26 cellular contexts compared by ENCODE assay signal in the genomic region with DNA sequence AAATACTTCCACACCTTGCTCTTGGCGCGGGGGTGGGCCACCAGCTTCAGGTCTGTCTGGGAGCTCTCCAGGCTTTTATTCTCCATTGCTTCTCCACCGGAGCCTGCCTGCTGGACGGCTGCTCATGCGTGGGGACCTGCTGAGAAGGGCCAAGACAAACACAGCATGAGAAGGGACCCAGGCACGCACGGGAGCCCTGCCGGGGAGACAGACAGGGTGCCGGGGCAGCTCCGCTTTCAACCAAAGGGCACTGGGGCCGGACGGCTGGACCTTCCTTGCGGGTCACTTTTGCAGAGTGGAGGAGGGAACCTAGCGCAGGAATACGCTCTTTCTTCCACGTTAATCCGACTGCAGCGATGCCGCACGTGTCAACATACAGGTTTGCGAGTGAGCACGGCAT.
"Had no signal": no experiment of that assay in that cellular context is flagged by ENCODE, and none has a peak within 500 bp of the region (broad histone marks: within the 10 kb centered on the region; RNA-seq: fewer than 3 reads in every experiment).

No MANE protein-coding gene starts in this region.

- H3K27ac ChIP-seq: colonic mucosa, dorsolateral prefrontal cortex, esophagus muscularis mucosa, left lung, ovary, testis, upper lobe of left lung had no signal

- H3K4me3 Mint-ChIP-seq: activated CD8-positive, alpha-beta T cell treated with anti-CD3 and anti-CD28 coated beads, Interleukin-2, amount 10 ng/mL, durations not matched to agents 7 days and 5 days; activated naive CD8-positive, alpha-beta T cell treated with anti-CD3 and anti-CD28 coated beads for 36 hours; activated T-cell treated with anti-CD3 and anti-CD28 coated beads, Interleukin-2, amount 50 U/mL, for 24 hours; central memory CD8-positive, alpha-beta T cell; effector memory CD8-positive, alpha-beta T cell; immature natural killer cell; mesothelial cell of epicardium; natural killer cell; stimulated activated memory B cell treated with anti-CD40 and anti-IgM and Interleukin-4, amounts not matched to agents 10 μg/mL and 1 μg/mL and 100 μg/mL, for 72 hours had no signal

- H3K9me3 ChIP-seq: breast epithelium, colonic mucosa, esophagus muscularis mucosa, left lung, ovary, testis, upper lobe of left lung had no signal

- H3K36me3 ChIP-seq: ovary had no signal

- ATAC-seq: activated CD8-positive, alpha-beta T cell treated with anti-CD3 and anti-CD28 coated beads, Interleukin-2, amount 10 ng/mL, durations not matched to agents 7 days and 5 days; effector memory CD8-positive, alpha-beta T cell; left lung; natural killer cell; stimulated activated memory B cell treated with anti-CD40 and anti-IgM and Interleukin-4, amounts not matched to agents 10 μg/mL and 1 μg/mL and 100 μg/mL, for 72 hours had no signal

- H3K36me3 Mint-ChIP-seq: natural killer cell had no signal

- H3K4me1 Mint-ChIP-seq: activated naive CD8-positive, alpha-beta T cell treated with anti-CD3 and anti-CD28 coated beads for 36 hours had no signal

- H3K4me3 ChIP-seq: breast epithelium, colonic mucosa, dorsolateral prefrontal cortex, esophagus muscularis mucosa, hepatocyte, left lung, ovary, testis, upper lobe of left lung had no signal

- DNase-seq: activated CD4-positive, alpha-beta T cell treated with anti-CD3 and anti-CD28 coated beads, Interleukin-2, amount 50 U/mL, for 1 hour; activated CD4-positive, CD25-positive, alpha-beta regulatory T cell treated with anti-CD3 and anti-CD28 coated beads, Interleukin-2, amount 50 U/mL, for 72 hours; activated CD8-positive, alpha-beta T cell treated with anti-CD3 and anti-CD28 coated beads, Interleukin-2, amount 10 ng/mL, durations not matched to agents 7 days and 5 days; activated naive CD4-positive, alpha-beta T cell; activated naive CD8-positive, alpha-beta T cell treated with anti-CD3 and anti-CD28 coated beads for 36 hours; activated T-cell treated with anti-CD3 and anti-CD28 coated beads, Interleukin-2, amount 50 U/mL, for 24 hours; colonic mucosa; effector memory CD8-positive, alpha-beta T cell; glutamatergic neuron; immature natural killer cell; left lung; natural killer cell; stimulated activated CD4-positive, alpha-beta T cell treated with anti-CD3 and anti-CD28 coated beads, Interleukin-2, amount 100 ng/mL, for 24 hours; testis had no signal

- H2AFZ ChIP-seq: hepatocyte had no signal

- H3K27me3 ChIP-seq: breast epithelium, colonic mucosa, dorsolateral prefrontal cortex, esophagus muscularis mucosa, hepatocyte, left lung, ovary, testis, upper lobe of left lung had no signal

- H3K9me3 Mint-ChIP-seq: activated naive CD8-positive, alpha-beta T cell treated with anti-CD3 and anti-CD28 coated beads for 36 hours; activated T-cell treated with anti-CD3 and anti-CD28 coated beads, Interleukin-2, amount 50 U/mL, for 24 hours; activated T-helper 2 cell treated with anti-CD3 and anti-CD28 coated beads, Interferon-gamma antibody, Interleukin-2, Interleukin-4, amounts not matched to agents 10 μg/mL and 5 μg/mL and 100 μg/mL, durations not matched to agents 14 hours and 24 hours and 36 hours; central memory CD8-positive, alpha-beta T cell; effector memory CD8-positive, alpha-beta T cell; immature natural killer cell; mesothelial cell of epicardium; natural killer cell; stimulated activated memory B cell treated with anti-CD40 and anti-IgM and Interleukin-4, amounts not matched to agents 10 μg/mL and 1 μg/mL and 100 μg/mL, for 72 hours had no signal

- FAIRE-seq: astrocyte, frontal cortex had no signal

- H3K4me2 ChIP-seq: hepatocyte had no signal

- H3K27me3 Mint-ChIP-seq: activated naive CD8-positive, alpha-beta T cell treated with anti-CD3 and anti-CD28 coated beads for 36 hours; activated T-cell treated with anti-CD3 and anti-CD28 coated beads, Interleukin-2, amount 50 U/mL, for 24 hours; central memory CD8-positive, alpha-beta T cell; effector memory CD8-positive, alpha-beta T cell; stimulated activated memory B cell treated with anti-CD40 and anti-IgM and Interleukin-4, amounts not matched to agents 10 μg/mL and 1 μg/mL and 100 μg/mL, for 72 hours had no signal

- H3K4me1 ChIP-seq: breast epithelium, colonic mucosa, left lung, testis had no signal

- H3K27ac Mint-ChIP-seq: activated CD8-positive, alpha-beta T cell treated with anti-CD3 and anti-CD28 coated beads, Interleukin-2, amount 10 ng/mL, durations not matched to agents 7 days and 5 days; activated naive CD8-positive, alpha-beta T cell treated with anti-CD3 and anti-CD28 coated beads for 36 hours; activated T-cell treated with anti-CD3 and anti-CD28 coated beads, Interleukin-2, amount 50 U/mL, for 24 hours; activated T-helper 2 cell treated with anti-CD3 and anti-CD28 coated beads, Interferon-gamma antibody, Interleukin-2, Interleukin-4, amounts not matched to agents 10 μg/mL and 5 μg/mL and 100 μg/mL, durations not matched to agents 14 hours and 24 hours and 36 hours; immature natural killer cell; mesothelial cell of epicardium; natural killer cell; stimulated activated memory B cell treated with anti-CD40 and anti-IgM and Interleukin-4, amounts not matched to agents 10 μg/mL and 1 μg/mL and 100 μg/mL, for 72 hours had no signal
